Comparison of ENCODE assay signal across 1 cellular context in the genomic region with DNA sequence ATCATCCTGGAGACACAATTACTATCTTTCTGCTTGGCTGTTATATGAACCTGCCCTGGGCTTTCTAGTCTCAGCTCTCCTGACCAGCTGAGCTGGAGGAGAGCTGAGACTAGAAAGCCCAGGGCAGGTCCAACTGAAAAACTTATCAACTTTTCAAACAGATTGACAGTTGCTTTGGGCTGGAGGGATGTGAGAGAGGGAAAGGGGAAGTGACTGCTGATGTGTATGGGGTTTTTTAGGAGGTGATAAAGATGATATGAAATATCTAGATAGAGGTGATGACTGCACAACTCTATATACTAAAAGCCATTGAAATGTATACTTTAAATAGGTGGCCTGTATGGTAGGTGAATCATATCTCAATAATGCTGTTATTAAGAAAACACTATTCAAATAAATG.
TF ChIP-seq lines count a peak whose summit lies in the region.

No MANE protein-coding gene starts in this region.

TF ChIP-seq in GM12878, 131 proteins besides CTCF, POLR2A, EP300 and RAD21:
- TF ChIP-seq, protein P1, sequence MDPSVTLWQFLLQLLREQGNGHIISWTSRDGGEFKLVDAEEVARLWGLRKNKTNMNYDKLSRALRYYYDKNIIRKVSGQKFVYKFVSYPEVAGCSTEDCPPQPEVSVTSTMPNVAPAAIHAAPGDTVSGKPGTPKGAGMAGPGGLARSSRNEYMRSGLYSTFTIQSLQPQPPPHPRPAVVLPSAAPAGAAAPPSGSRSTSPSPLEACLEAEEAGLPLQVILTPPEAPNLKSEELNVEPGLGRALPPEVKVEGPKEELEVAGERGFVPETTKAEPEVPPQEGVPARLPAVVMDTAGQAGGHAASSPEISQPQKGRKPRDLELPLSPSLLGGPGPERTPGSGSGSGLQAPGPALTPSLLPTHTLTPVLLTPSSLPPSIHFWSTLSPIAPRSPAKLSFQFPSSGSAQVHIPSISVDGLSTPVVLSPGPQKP (IDR thresholded peaks at IDR 0.05; ENCODE audit: low read depth, low read length) = no peak
- TF ChIP-seq BCL3 (IDR thresholded peaks at IDR 0.05; ENCODE audit: borderline replicate concordance, insufficient read depth, low read depth, low read length, poor library complexity, severe bottlenecking) (no peak), YY1 (IDR thresholded peaks at IDR 0.05; ENCODE audit: low read depth, low read length) (no peak), ZNF384 (IDR thresholded peaks at IDR 0.05; ENCODE audit: borderline replicate concordance, low read depth, low read length) (no peak), IRF5 (IDR thresholded peaks at IDR 0.05; ENCODE audit: borderline replicate concordance) (no peak), TCF12 (IDR thresholded peaks at IDR 0.05; ENCODE audit: low read depth, low read length) (no peak), SPI1 (IDR thresholded peaks at IDR 0.05; ENCODE audit: borderline replicate concordance, insufficient read depth, low read depth, low read length) (peak; percentile 83; the same call in 1 of the 2 replicates)
- TF ChIP-seq, protein P2, sequence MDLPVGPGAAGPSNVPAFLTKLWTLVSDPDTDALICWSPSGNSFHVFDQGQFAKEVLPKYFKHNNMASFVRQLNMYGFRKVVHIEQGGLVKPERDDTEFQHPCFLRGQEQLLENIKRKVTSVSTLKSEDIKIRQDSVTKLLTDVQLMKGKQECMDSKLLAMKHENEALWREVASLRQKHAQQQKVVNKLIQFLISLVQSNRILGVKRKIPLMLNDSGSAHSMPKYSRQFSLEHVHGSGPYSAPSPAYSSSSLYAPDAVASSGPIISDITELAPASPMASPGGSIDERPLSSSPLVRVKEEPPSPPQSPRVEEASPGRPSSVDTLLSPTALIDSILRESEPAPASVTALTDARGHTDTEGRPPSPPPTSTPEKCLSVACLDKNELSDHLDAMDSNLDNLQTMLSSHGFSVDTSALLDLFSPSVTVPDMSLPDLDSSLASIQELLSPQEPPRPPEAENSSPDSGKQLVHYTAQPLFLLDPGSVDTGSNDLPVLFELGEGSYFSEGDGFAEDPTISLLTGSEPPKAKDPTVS (IDR thresholded peaks at IDR 0.05; ENCODE audit: low read depth, low read length) = no peak
- TF ChIP-seq, protein P3, sequence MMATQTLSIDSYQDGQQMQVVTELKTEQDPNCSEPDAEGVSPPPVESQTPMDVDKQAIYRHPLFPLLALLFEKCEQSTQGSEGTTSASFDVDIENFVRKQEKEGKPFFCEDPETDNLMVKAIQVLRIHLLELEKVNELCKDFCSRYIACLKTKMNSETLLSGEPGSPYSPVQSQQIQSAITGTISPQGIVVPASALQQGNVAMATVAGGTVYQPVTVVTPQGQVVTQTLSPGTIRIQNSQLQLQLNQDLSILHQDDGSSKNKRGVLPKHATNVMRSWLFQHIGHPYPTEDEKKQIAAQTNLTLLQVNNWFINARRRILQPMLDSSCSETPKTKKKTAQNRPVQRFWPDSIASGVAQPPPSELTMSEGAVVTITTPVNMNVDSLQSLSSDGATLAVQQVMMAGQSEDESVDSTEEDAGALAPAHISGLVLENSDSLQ (IDR thresholded peaks at IDR 0.05) = peak; percentile 36; the same call in 1 of the 2 replicates
